14 cellular contexts compared by ENCODE assay signal in the genomic region with DNA sequence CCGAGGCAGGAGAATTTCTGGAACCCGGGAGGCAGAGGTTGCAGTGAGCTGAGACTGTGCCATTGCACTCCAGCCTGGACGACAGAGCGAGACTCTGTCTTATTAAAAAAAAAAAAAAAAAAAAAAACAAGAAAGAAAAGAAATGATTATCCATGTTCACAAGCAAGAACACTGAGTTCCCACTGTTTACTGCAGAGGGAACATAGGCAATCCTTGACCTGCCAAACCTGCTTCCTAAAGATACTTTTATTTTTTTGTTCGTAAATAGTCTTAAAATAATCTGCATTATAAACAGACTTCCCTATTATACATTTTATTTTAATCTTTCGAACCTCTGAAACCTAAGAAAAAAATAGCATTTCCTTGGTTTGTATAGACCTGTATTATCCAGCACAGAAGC. TPM values are rescaled to one million over a fixed set of nuclear protein-coding genes. Genes with fewer than 3 reads are reported as not detected.
A peak's percentile ranks its signal among the peaks of the same experiment; 100 is the strongest.
DNase-seq lines count a peak whose midpoint lies in the region; ATAC-seq and TF ChIP-seq lines count a peak whose summit lies in the region.
"Had no signal": no experiment of that assay in that cellular context is flagged by ENCODE, and none has a peak within 500 bp of the region (broad histone marks: within the 10 kb centered on the region; RNA-seq: fewer than 3 reads in every experiment).

No MANE protein-coding gene starts in this region.

- ATAC-seq in heart right ventricle (no peak), Right ventricle myocardium inferior (no peak)
- ATAC-seq: GM23338 had no signal

- H3K9me3 ChIP-seq in heart right ventricle (no peaks in the 10 kb centered on the region), subcutaneous abdominal adipose tissue (ENCODE audit: control insufficient read depth in 5 of 5, low read length in 5 of 5) (no peaks in the 10 kb centered on the region)
- H3K9me3 ChIP-seq: BE2C, Caco-2 had no signal

- no peak overlapping the region for H3K9ac ChIP-seq in subcutaneous abdominal adipose tissue (ENCODE audit: low read length in 5 of 5)

- H3K36me3 ChIP-seq in heart right ventricle (peaks cover 0 to 74% (median 28%) of the 10 kb centered on the region in 9 donors), subcutaneous abdominal adipose tissue (ENCODE audit: control insufficient read depth in 5 of 5, insufficient read depth in 5 of 5, low read length in 5 of 5) (peaks cover 29 to 52% (median 36%) of the 10 kb centered on the region in 5 donors)

- TF ChIP-seq CTCF in heart right ventricle (IDR thresholded peaks at IDR 0.05) (no peak), C4-2B (conservative IDR thresholded peaks at IDR 0.05) (no peak), VCaP (conservative IDR thresholded peaks at IDR 0.05) (no peak)

- WGBS in heart right ventricle, 2 donors, result 87 to 95% methylated on average over 6 of the region's 6 CpGs

- intact Hi-C loops in heart right ventricle (cut with DNase I), result loop anchor here in 2 of 10 donors (5.0 kb wide), 1 partner anchor 77 kb away; a partner anchor contains a TSS
- intact Hi-C loops in Right ventricle myocardium inferior (cut with DNase I), result loop anchor here (5.0 kb wide), 1 partner anchor 77 kb away; a partner anchor contains a TSS

- DNase-seq in heart right ventricle, result no peak
- no peak for DNase-seq in Right ventricle myocardium inferior (ENCODE audit: missing footprints)
- no peak for DNase-seq in 8988T
- DNase-seq: ACHN; BE2C; C1 segment of cervical spinal cord; Caco-2; CD4-positive, alpha-beta T cell; GDM1; HCEC 1CT had no signal

- H3K27ac ChIP-seq in heart right ventricle, result peak overlapping the region in 8 of 10 donors; percentile 42 to 76 (median 64)
- H3K27ac ChIP-seq in C4-2B, result peak overlapping the region; percentile 33; the same call in 1 of the 2 replicates
- peak overlapping the region; percentile 29; the same call in 1 of the 2 replicates for H3K27ac ChIP-seq in VCaP
- H3K27ac ChIP-seq in subcutaneous abdominal adipose tissue (ENCODE audit: low read depth, low read length), result peak overlapping the region; percentile 75

- H3K4me3 ChIP-seq in heart right ventricle (no peak overlapping the region), subcutaneous abdominal adipose tissue (ENCODE audit: low read depth in 1 of 5, low read length in 5 of 5) (no peak overlapping the region)
- H3K4me3 ChIP-seq: GM23338 had no signal

- no peaks in the 10 kb centered on the region for H3K27me3 ChIP-seq in heart right ventricle
- no peaks in the 10 kb centered on the region for H3K27me3 ChIP-seq in subcutaneous abdominal adipose tissue (ENCODE audit: control insufficient read depth in 5 of 5, insufficient read depth in 4 of 5, low read length in 5 of 5)
- H3K27me3 ChIP-seq: BE2C had no signal

- H3K4me1 ChIP-seq in heart right ventricle (peaks cover 0 to 51% (median 28%) of the 10 kb centered on the region in 9 donors), subcutaneous abdominal adipose tissue (ENCODE audit: control insufficient read depth in 5 of 5, insufficient read depth in 5 of 5, low read length in 5 of 5) (peaks cover 0 to 28% (median 15%) of the 10 kb centered on the region in 5 donors)
- H3K4me1 ChIP-seq: BE2C, Caco-2 had no signal

RNA-seq across cellular contexts. Expression of a gene that starts 50.6 kb away (rescaled TPM):
- 10 to 100 TPM; 31.5 to 43.7 (median 33.5) TPM for total RNA-seq in heart right ventricle
- polyA plus RNA-seq in heart right ventricle, result 10 to 100 TPM; 10.5 to 14.2 TPM
- 36.1 TPM for total RNA-seq in Right ventricle myocardium inferior
